ENCODE assay signal across 13 cellular contexts in genomic region chr7:12690041-12690878, GRCh38. TPM values are rescaled to one million over a fixed set of nuclear protein-coding genes. Genes with fewer than 3 reads are reported as not detected.
A peak's percentile ranks its signal among the peaks of the same experiment; 100 is the strongest.
DNase-seq lines count a peak whose midpoint lies in the region; ATAC-seq and TF ChIP-seq lines count a peak whose summit lies in the region.
"Had no signal": no experiment of that assay in that cellular context is flagged by ENCODE, and none has a peak within 500 bp of the region (broad histone marks: within the 10 kb centered on the region; RNA-seq: fewer than 3 reads in every experiment).

No MANE protein-coding gene starts in this region.

- ATAC-seq in WTC11 = no peak
- no peak for ATAC-seq in gastroesophageal sphincter
- ATAC-seq in gastrocnemius medialis = no peak
- no peak for ATAC-seq in HG03280 (IDR thresholded peaks at IDR 0.05; ENCODE audit: unreplicated experiment)
- no peak for ATAC-seq in GM19023 (IDR thresholded peaks at IDR 0.05; ENCODE audit: unreplicated experiment)
- ATAC-seq: activated CD4-positive, CD25-positive, alpha-beta regulatory T cell treated with anti-CD3 and anti-CD28 coated beads, Interleukin-2, amount 50 U/mL, for 24 hours had no signal

- H3K9me3 Mint-ChIP-seq in WTC11 = no peaks in the 10 kb centered on the region
- H3K9me3 Mint-ChIP-seq: activated T-helper 2 cell treated with anti-CD3 and anti-CD28 coated beads, Interferon-gamma antibody, Interleukin-2, Interleukin-4, amounts not matched to agents 10 μg/mL and 5 μg/mL and 100 μg/mL, durations not matched to agents 14 hours and 24 hours and 36 hours had no signal

- H3K4me3 Mint-ChIP-seq in WTC11 = peak overlapping the region; percentile 88

- POLR2A ChIA-PET in WTC11 (lab: Charles Lee) = interaction anchor here (0.7 kb wide), 2 partner anchors 16 to 20 kb away, joined by 5 to 6 read pairs; no protein-coding TSS in a partner anchor

- H4K20me1 ChIP-seq in GM23248 (ENCODE audit: insufficient read depth) = no peaks in the 10 kb centered on the region

- TF ChIP-seq POLR2A in gastroesophageal sphincter (IDR thresholded peaks at IDR 0.05) (no peak), gastrocnemius medialis (IDR thresholded peaks at IDR 0.05) (no peak)

- peaks cover 47% of the 10 kb centered on the region for H3K79me2 ChIP-seq in GM23248 (ENCODE audit: insufficient read depth)

- H3K9me2 ChIP-seq in GM23248 (ENCODE audit: insufficient read depth) = no peaks in the 10 kb centered on the region

- H3K4me1 Mint-ChIP-seq in WTC11 = peaks cover 58% of the 10 kb centered on the region

- H3K4me3 ChIP-seq in GM23248 (peak overlapping the region; percentile 36), gastroesophageal sphincter (peak overlapping the region; percentile 58 to 79), gastrocnemius medialis (peak overlapping the region in 3 of 4 donors; percentile 38 to 87 (median 41))

- H3K27ac ChIP-seq in GM23248 (no peak overlapping the region), gastroesophageal sphincter (no peak overlapping the region), gastrocnemius medialis (no peak overlapping the region)

- no peaks in the 10 kb centered on the region for H3K36me3 Mint-ChIP-seq in WTC11

- no peak for DNase-seq in GM23248
- DNase-seq in WTC11 (ENCODE audit: low spot score) = no peak
- DNase-seq in gastrocnemius medialis = no peak
- no peak for DNase-seq in DMS114 treated with DMSO at 0.1 percent for 48 hours (lab: John Stamatoyannopoulos, UW; ENCODE audit: unreplicated experiment)
- no peak for DNase-seq in hippocampal formation (lab: John Stamatoyannopoulos, UW)
- DNase-seq: dermis blood vessel endothelial cell, NCI-H2029 treated with DMSO at 0.1 percent for 48 hours, occipital lobe had no signal

- H3K4me1 ChIP-seq in GM23248 (ENCODE audit: insufficient read depth) (peaks cover 20% of the 10 kb centered on the region), gastroesophageal sphincter (peaks cover 0 to 25% (median 0%) of the 10 kb centered on the region in 3 donors), gastrocnemius medialis (peaks cover 0 to 15% of the 10 kb centered on the region in 2 donors)

- intact Hi-C loops in gastrocnemius medialis (cut with DNase I; ENCODE audit: low total_unique reads) = no loop called here

- CTCF ChIA-PET in WTC11 (lab: Charles Lee) = interaction anchor here (0.6 to 1.1 kb wide), 4 partner anchors 25 to 426 kb away, joined by 3 to 8 read pairs (median 3); no protein-coding TSS in a partner anchor

- in situ Hi-C loops in GM23248 (cut with MboI) (no loop called here), gastrocnemius medialis (cut with MboI; ENCODE audit: low sequenced_read_pairs in 4 of 4) (no loop called here)

- H3K4me2 ChIP-seq in GM23248 (ENCODE audit: unreplicated experiment) = peak overlapping the region; percentile 63

- peaks cover 9% of the 10 kb centered on the region for H3F3A ChIP-seq in GM23248 (ENCODE audit: insufficient read depth)

- no peaks in the 10 kb centered on the region for H3K9me3 ChIP-seq in GM23248 (ENCODE audit: low read depth)
- no peaks in the 10 kb centered on the region for H3K9me3 ChIP-seq in gastroesophageal sphincter
- H3K9me3 ChIP-seq in gastrocnemius medialis = no peaks in the 10 kb centered on the region

- H2AFZ ChIP-seq in GM23248 = no peak overlapping the region

- H3K36me3 ChIP-seq in GM23248 (ENCODE audit: low read depth) (no peaks in the 10 kb centered on the region), gastroesophageal sphincter (no peaks in the 10 kb centered on the region), gastrocnemius medialis (no peaks in the 10 kb centered on the region)

- TF ChIP-seq CTCF in WTC11 (IDR thresholded peaks at IDR 0.05) (no peak), gastroesophageal sphincter (IDR thresholded peaks at IDR 0.05) (no peak), gastrocnemius medialis (IDR thresholded peaks at IDR 0.05 in 4 of 5, conservative IDR thresholded peaks at IDR 0.05 in 1 of 5) (no peak)

- H3K27me3 ChIP-seq in GM23248 (replicated peaks; ENCODE audit: insufficient read depth) (no peaks in the 10 kb centered on the region), gastroesophageal sphincter (no peaks in the 10 kb centered on the region), gastrocnemius medialis (no peaks in the 10 kb centered on the region)

- no peaks in the 10 kb centered on the region for H3K27me3 Mint-ChIP-seq in WTC11 (ENCODE audit: low read depth)

- TF ChIP-seq EP300 in gastroesophageal sphincter (IDR thresholded peaks at IDR 0.05) = no peak

- WGBS in GM23248 (ENCODE audit: low coverage in 1 of 2, low lambda C conversion rate in 2 of 2, missing lambda C conversion rate in 2 of 2), 2 experiments = 96 to 98% methylated on average over 1 of the region's 1 CpG
- WGBS in gastroesophageal sphincter (ENCODE audit: low coverage in 1 of 2), 2 donors = 93 to 100% methylated on average over 1 of the region's 1 CpG

- H3K27ac Mint-ChIP-seq in WTC11 = 0 out of 2 replicates have a peak overlapping the region, but pooled peaks have one; percentile 43
- H3K27ac Mint-ChIP-seq: activated T-helper 2 cell treated with anti-CD3 and anti-CD28 coated beads, Interferon-gamma antibody, Interleukin-2, Interleukin-4, amounts not matched to agents 10 μg/mL and 5 μg/mL and 100 μg/mL, durations not matched to agents 14 hours and 24 hours and 36 hours had no signal

- H3K9ac ChIP-seq in GM23248 = no peak overlapping the region

TF ChIP-seq in WTC11, 78 proteins besides CTCF, POLR2A, EP300 and RAD21:
- TF ChIP-seq ZNF232 (CRISPR knock-in tag; IDR thresholded peaks at IDR 0.05) = no peak
- no peak for TF ChIP-seq FOXJ3 (CRISPR knock-in tag; IDR thresholded peaks at IDR 0.05; ENCODE audit: borderline replicate concordance)

RNA-seq across cellular contexts. Expression of gene ARL4A, which starts 2.8 kb away (rescaled TPM):
- total RNA-seq in GM23248 (2014; rRNA removed; shearing (Covaris generic)) = 17.5 and 22.6 TPM in 2 replicates
- polyA plus RNA-seq in GM23248 (2016; fragmentation: Nextera tagmentation; extraction: Ambion mirVana) = 20.9 and 23.0 TPM in 2 replicates
- total RNA-seq in WTC11 (2021) (20.9 to 25.4 TPM (median 21.9 TPM) in 3 replicates), gastroesophageal sphincter (10 to 100 TPM; 34.9 to 69.5 (median 45.0) TPM), gastrocnemius medialis (10 to 100 TPM in 2 of 4 donors, 1 to 10 TPM in 2; 8.6 to 20.4 (median 14.2) TPM)
